ENCODE assay signal across 1 cellular context in genomic region chr1:47023268-47024137, GRCh38.
TF ChIP-seq lines count a peak whose summit lies in the region.

CYP4X1 (plus strand) TSS chr1:47023669; CDS start chr1:47023818, 149 bp downstream.

TF ChIP-seq in HEK293, 187 proteins besides CTCF, POLR2A, EP300 and RAD21 (continued from another document and continues in another):
- TF ChIP-seq ZNF175 (tag by site-specific recombination; IDR thresholded peaks at IDR 0.05) (no peak), ZNF791 (tag by site-specific recombination; IDR thresholded peaks at IDR 0.05) (no peak), SCRT2 (tag by site-specific recombination; IDR thresholded peaks at IDR 0.05) (peak; percentile 83), HOXD13 (CRISPR knock-in tag; IDR thresholded peaks at IDR 0.05; ENCODE audit: borderline replicate concordance) (no peak), ZNF76 (tag by site-specific recombination; IDR thresholded peaks at IDR 0.05; ENCODE audit: borderline replicate concordance, low read depth) (0 out of 2 replicates have a peak, but pooled peaks have one; percentile 18), ZNF585B (tag by site-specific recombination; IDR thresholded peaks at IDR 0.05) (no peak), PRDM6 (tag by site-specific recombination; IDR thresholded peaks at IDR 0.05) (peak; percentile 90), TSHZ1 (tag by site-specific recombination; IDR thresholded peaks at IDR 0.05; ENCODE audit: borderline replicate concordance) (peak; percentile 44), ZBTB26 (tag by site-specific recombination; optimal IDR thresholded peaks at IDR 0.05) (peak; percentile 85), ZNF169 (tag by site-specific recombination; IDR thresholded peaks at IDR 0.05) (no peak), ZNF146 (tag by site-specific recombination; IDR thresholded peaks at IDR 0.05) (no peak), ZNF610 (tag by site-specific recombination; IDR thresholded peaks at IDR 0.05; ENCODE audit: borderline replicate concordance) (no peak; the same call in 1 of the 2 replicates), ZNF692 (tag by site-specific recombination; IDR thresholded peaks at IDR 0.05) (peak; percentile 92), ZNF707 (tag by site-specific recombination; IDR thresholded peaks at IDR 0.05) (no peak), ZSCAN5A (tag by site-specific recombination; IDR thresholded peaks at IDR 0.05) (no peak), ZNF426 (tag by site-specific recombination; IDR thresholded peaks at IDR 0.05) (no peak), ZNF133 (tag by site-specific recombination; IDR thresholded peaks at IDR 0.05) (no peak), ZFP3 (tag by site-specific recombination; IDR thresholded peaks at IDR 0.05; ENCODE audit: low read depth) (no peak), ZSCAN4 (tag by site-specific recombination; IDR thresholded peaks at IDR 0.05) (no peak), ZNF174 (tag by site-specific recombination; IDR thresholded peaks at IDR 0.05) (no peak), ZNF19 (tag by site-specific recombination; IDR thresholded peaks at IDR 0.05; ENCODE audit: low read depth) (no peak), ZNF132 (tag by site-specific recombination; IDR thresholded peaks at IDR 0.05; ENCODE audit: borderline replicate concordance) (no peak), MZF1 (tag by site-specific recombination; IDR thresholded peaks at IDR 0.05; ENCODE audit: borderline replicate concordance) (no peak), ZNF670 (tag by site-specific recombination; IDR thresholded peaks at IDR 0.05; ENCODE audit: low read depth) (no peak), ZNF24 (tag by site-specific recombination; IDR thresholded peaks at IDR 0.05) (peak; percentile 87), ZBTB7A (tag by site-specific recombination; IDR thresholded peaks at IDR 0.05; ENCODE audit: low read depth) (no peak), ZNF513 (tag by site-specific recombination; IDR thresholded peaks at IDR 0.05) (peak; percentile 20; the same call in 1 of the 2 replicates), ZNF23 (tag by site-specific recombination; IDR thresholded peaks at IDR 0.05; ENCODE audit: borderline replicate concordance) (no peak), YY1 (tag by site-specific recombination; IDR thresholded peaks at IDR 0.05) (0 out of 2 replicates have a peak, but pooled peaks have one; percentile 18), ZEB2 (tag by site-specific recombination; IDR thresholded peaks at IDR 0.05) (peak; percentile 74), ZNF18 (tag by site-specific recombination; IDR thresholded peaks at IDR 0.05) (0 out of 2 replicates have a peak, but pooled peaks have one; percentile 29), ELK4 (IDR thresholded peaks at IDR 0.05; ENCODE audit: borderline replicate concordance, low read depth, low read length) (no peak), ZNF837 (tag by site-specific recombination; IDR thresholded peaks at IDR 0.05) (no peak), SP3 (tag by site-specific recombination; IDR thresholded peaks at IDR 0.05) (peak; percentile 59), ZNF529 (tag by site-specific recombination; IDR thresholded peaks at IDR 0.05; ENCODE audit: insufficient replicate concordance) (no peak), BCL6B (tag by site-specific recombination; IDR thresholded peaks at IDR 0.05) (peak; percentile 35; the same call in 1 of the 2 replicates)
